ENCODE assay signal across 1 cellular context in the genomic region with DNA sequence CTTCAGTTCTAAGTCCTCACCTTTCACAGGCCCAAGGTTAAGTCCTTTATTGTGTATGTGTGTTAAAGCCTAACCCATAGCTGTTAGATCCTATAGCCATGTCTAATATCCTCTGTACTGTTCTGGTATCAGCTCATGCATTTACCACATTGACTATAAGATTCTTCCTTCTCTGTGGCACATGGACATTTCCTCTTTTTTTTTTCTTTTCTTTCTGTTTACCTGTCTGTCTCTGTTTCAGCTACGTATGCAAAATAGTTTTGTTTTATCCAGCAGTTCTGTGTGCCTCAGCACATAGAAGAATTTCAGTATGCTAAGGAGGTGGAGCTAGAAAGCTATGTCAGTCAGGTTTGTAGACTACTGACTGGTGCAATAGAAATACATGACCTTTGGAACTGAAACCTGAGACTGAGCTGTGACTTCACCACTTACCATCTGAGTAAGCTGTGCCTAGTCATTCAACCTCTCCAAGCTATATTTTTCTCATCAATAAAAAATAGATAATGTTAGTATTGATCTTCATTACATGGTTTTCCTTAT.
TF ChIP-seq lines count a peak whose summit lies in the region.

No MANE protein-coding gene starts in this region.

TF ChIP-seq in HepG2, 621 proteins besides CTCF, POLR2A, EP300 and RAD21 (continued from another document and continues in another):
- TF ChIP-seq HNF4G (IDR thresholded peaks at IDR 0.05; ENCODE audit: borderline replicate concordance, low read depth, low read length) (peak; percentile 80; the same call in 1 of the 2 replicates), HNF4G (CRISPR knock-in tag; IDR thresholded peaks at IDR 0.05; ENCODE audit: borderline replicate concordance, low read depth) (peak; percentile 77; the same call in 1 of the 2 replicates), ZMYM4 (CRISPR knock-in tag; IDR thresholded peaks at IDR 0.05) (peak; percentile 61; the same call in 1 of the 2 replicates), ZNF12 (CRISPR knock-in tag; IDR thresholded peaks at IDR 0.05) (peak; percentile 49; the same call in 1 of the 2 replicates), ZNF138 (CRISPR knock-in tag; IDR thresholded peaks at IDR 0.05; ENCODE audit: low read depth) (no peak), KLF16 (CRISPR knock-in tag; IDR thresholded peaks at IDR 0.05) (0 out of 4 replicates have a peak, but pooled peaks of 1 of the 2 experiments have one; percentile 27), CEBPG (CRISPR knock-in tag; IDR thresholded peaks at IDR 0.05) (peak; percentile 78), ZFP36L1 (CRISPR knock-in tag; IDR thresholded peaks at IDR 0.05) (no peak), KLF6 (CRISPR knock-in tag; IDR thresholded peaks at IDR 0.05) (no peak), NFE2L2 (IDR thresholded peaks at IDR 0.05; ENCODE audit: low read length) (peak; percentile 77), ZNF749 (CRISPR knock-in tag; IDR thresholded peaks at IDR 0.05; ENCODE audit: borderline replicate concordance) (no peak), SPEN (CRISPR knock-in tag; IDR thresholded peaks at IDR 0.05; ENCODE audit: low read depth) (no peak), PTBP1 (IDR thresholded peaks at IDR 0.05; ENCODE audit: low read depth, low read length, poor library complexity, severe bottlenecking) (no peak), CBFB (CRISPR knock-in tag; IDR thresholded peaks at IDR 0.05) (no peak), HMG20A (CRISPR knock-in tag; IDR thresholded peaks at IDR 0.05; ENCODE audit: borderline replicate concordance) (peak; percentile 25; the same call in 1 of the 2 replicates), EHMT2 (IDR thresholded peaks at IDR 0.05; ENCODE audit: borderline replicate concordance, low read depth, low read length) (no peak), POGZ (CRISPR knock-in tag; IDR thresholded peaks at IDR 0.05) (peak; percentile 74), TEAD3 (CRISPR knock-in tag; optimal IDR thresholded peaks at IDR 0.05; ENCODE audit: borderline replicate concordance) (no peak), PPARG (CRISPR knock-in tag; conservative IDR thresholded peaks at IDR 0.05) (0 out of 2 replicates have a peak, but pooled peaks have one; percentile 19), NFIC (IDR thresholded peaks at IDR 0.05; ENCODE audit: low read length) (no peak), THAP11 (CRISPR knock-in tag; IDR thresholded peaks at IDR 0.05) (0 out of 2 replicates have a peak, but pooled peaks have one; percentile 22), ZNF644 (CRISPR knock-in tag; IDR thresholded peaks at IDR 0.05; ENCODE audit: low read depth) (peak; percentile 84), ZNF772 (CRISPR knock-in tag; IDR thresholded peaks at IDR 0.05) (no peak), FOSL2 (CRISPR knock-in tag; IDR thresholded peaks at IDR 0.05) (peak; percentile 56), PLRG1 (conservative IDR thresholded peaks at IDR 0.05) (no peak), CEBPB (IDR thresholded peaks at IDR 0.05; ENCODE audit: borderline replicate concordance, low read depth, low read length) (peak; percentile 80), KAT7 (CRISPR knock-in tag; IDR thresholded peaks at IDR 0.05; ENCODE audit: borderline replicate concordance) (no peak), KMT2A (CRISPR knock-in tag; IDR thresholded peaks at IDR 0.05) (no peak), ZNF331 (CRISPR knock-in tag; IDR thresholded peaks at IDR 0.05) (peak; percentile 40; the same call in 1 of the 2 replicates), MAFK (conservative IDR thresholded peaks at IDR 0.05 in 1 of 2, IDR thresholded peaks at IDR 0.05 in 1 of 2; ENCODE audit: low read length in 2 of 2) (peak; percentile 69 to 78), ZFY (CRISPR knock-in tag; IDR thresholded peaks at IDR 0.05) (no peak), CREB1 (IDR thresholded peaks at IDR 0.05) (0 out of 2 replicates have a peak, but pooled peaks have one; percentile 7), CREB1 (CRISPR knock-in tag; IDR thresholded peaks at IDR 0.05) (no peak), SIX4 (CRISPR knock-in tag; IDR thresholded peaks at IDR 0.05) (peak; percentile 98)
- TF ChIP-seq, protein P1, sequence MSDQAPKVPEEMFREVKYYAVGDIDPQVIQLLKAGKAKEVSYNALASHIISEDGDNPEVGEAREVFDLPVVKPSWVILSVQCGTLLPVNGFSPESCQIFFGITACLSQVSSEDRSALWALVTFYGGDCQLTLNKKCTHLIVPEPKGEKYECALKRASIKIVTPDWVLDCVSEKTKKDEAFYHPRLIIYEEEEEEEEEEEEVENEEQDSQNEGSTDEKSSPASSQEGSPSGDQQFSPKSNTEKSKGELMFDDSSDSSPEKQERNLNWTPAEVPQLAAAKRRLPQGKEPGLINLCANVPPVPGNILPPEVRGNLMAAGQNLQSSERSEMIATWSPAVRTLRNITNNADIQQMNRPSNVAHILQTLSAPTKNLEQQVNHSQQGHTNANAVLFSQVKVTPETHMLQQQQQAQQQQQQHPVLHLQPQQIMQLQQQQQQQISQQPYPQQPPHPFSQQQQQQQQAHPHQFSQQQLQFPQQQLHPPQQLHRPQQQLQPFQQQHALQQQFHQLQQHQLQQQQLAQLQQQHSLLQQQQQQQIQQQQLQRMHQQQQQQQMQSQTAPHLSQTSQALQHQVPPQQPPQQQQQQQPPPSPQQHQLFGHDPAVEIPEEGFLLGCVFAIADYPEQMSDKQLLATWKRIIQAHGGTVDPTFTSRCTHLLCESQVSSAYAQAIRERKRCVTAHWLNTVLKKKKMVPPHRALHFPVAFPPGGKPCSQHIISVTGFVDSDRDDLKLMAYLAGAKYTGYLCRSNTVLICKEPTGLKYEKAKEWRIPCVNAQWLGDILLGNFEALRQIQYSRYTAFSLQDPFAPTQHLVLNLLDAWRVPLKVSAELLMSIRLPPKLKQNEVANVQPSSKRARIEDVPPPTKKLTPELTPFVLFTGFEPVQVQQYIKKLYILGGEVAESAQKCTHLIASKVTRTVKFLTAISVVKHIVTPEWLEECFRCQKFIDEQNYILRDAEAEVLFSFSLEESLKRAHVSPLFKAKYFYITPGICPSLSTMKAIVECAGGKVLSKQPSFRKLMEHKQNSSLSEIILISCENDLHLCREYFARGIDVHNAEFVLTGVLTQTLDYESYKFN (CRISPR knock-in tag; conservative IDR thresholded peaks at IDR 0.05): peak; percentile 61
- TF ChIP-seq, protein P2, sequence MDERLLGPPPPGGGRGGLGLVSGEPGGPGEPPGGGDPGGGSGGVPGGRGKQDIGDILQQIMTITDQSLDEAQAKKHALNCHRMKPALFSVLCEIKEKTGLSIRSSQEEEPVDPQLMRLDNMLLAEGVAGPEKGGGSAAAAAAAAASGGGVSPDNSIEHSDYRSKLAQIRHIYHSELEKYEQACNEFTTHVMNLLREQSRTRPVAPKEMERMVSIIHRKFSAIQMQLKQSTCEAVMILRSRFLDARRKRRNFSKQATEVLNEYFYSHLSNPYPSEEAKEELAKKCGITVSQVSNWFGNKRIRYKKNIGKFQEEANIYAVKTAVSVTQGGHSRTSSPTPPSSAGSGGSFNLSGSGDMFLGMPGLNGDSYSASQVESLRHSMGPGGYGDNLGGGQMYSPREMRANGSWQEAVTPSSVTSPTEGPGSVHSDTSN (CRISPR knock-in tag; IDR thresholded peaks at IDR 0.05): peak; percentile 55; the same call in 1 of the 2 replicates
- TF ChIP-seq, protein P3, sequence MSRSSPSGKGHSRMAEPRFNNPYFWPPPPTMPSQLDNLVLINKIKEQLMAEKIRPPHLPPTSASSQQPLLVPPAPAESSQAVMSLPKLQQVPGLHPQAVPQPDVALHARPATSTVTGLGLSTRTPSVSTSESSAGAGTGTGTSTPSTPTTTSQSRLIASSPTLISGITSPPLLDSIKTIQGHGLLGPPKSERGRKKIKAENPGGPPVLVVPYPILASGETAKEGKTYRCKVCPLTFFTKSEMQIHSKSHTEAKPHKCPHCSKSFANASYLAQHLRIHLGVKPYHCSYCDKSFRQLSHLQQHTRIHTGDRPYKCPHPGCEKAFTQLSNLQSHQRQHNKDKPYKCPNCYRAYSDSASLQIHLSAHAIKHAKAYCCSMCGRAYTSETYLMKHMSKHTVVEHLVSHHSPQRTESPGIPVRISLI (CRISPR knock-in tag; IDR thresholded peaks at IDR 0.05; ENCODE audit: borderline replicate concordance): no peak
- TF ChIP-seq, protein P4, sequence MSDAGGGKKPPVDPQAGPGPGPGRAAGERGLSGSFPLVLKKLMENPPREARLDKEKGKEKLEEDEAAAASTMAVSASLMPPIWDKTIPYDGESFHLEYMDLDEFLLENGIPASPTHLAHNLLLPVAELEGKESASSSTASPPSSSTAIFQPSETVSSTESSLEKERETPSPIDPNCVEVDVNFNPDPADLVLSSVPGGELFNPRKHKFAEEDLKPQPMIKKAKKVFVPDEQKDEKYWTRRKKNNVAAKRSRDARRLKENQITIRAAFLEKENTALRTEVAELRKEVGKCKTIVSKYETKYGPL (CRISPR knock-in tag; IDR thresholded peaks at IDR 0.05): no peak
- TF ChIP-seq, protein P5, sequence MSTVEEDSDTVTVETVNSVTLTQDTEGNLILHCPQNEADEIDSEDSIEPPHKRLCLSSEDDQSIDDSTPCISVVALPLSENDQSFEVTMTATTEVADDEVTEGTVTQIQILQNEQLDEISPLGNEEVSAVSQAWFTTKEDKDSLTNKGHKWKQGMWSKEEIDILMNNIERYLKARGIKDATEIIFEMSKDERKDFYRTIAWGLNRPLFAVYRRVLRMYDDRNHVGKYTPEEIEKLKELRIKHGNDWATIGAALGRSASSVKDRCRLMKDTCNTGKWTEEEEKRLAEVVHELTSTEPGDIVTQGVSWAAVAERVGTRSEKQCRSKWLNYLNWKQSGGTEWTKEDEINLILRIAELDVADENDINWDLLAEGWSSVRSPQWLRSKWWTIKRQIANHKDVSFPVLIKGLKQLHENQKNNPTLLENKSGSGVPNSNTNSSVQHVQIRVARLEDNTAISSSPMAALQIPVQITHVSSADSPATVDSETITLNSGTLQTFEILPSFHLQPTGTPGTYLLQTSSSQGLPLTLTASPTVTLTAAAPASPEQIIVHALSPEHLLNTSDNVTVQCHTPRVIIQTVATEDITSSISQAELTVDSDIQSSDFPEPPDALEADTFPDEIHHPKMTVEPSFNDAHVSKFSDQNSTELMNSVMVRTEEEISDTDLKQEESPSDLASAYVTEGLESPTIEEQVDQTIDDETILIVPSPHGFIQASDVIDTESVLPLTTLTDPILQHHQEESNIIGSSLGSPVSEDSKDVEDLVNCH (CRISPR knock-in tag; IDR thresholded peaks at IDR 0.05): no peak
- TF ChIP-seq, protein P6, sequence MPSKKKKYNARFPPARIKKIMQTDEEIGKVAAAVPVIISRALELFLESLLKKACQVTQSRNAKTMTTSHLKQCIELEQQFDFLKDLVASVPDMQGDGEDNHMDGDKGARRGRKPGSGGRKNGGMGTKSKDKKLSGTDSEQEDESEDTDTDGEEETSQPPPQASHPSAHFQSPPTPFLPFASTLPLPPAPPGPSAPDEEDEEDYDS (CRISPR knock-in tag; IDR thresholded peaks at IDR 0.05): 0 out of 2 replicates have a peak, but pooled peaks have one; percentile 20
- TF ChIP-seq, protein P7, sequence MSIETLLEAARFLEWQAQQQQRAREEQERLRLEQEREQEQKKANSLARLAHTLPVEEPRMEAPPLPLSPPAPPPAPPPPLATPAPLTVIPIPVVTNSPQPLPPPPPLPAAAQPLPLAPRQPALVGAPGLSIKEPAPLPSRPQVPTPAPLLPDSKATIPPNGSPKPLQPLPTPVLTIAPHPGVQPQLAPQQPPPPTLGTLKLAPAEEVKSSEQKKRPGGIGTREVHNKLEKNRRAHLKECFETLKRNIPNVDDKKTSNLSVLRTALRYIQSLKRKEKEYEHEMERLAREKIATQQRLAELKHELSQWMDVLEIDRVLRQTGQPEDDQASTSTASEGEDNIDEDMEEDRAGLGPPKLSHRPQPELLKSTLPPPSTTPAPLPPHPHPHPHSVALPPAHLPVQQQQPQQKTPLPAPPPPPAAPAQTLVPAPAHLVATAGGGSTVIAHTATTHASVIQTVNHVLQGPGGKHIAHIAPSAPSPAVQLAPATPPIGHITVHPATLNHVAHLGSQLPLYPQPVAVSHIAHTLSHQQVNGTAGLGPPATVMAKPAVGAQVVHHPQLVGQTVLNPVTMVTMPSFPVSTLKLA (IDR thresholded peaks at IDR 0.05): no peak
- TF ChIP-seq, protein P8, sequence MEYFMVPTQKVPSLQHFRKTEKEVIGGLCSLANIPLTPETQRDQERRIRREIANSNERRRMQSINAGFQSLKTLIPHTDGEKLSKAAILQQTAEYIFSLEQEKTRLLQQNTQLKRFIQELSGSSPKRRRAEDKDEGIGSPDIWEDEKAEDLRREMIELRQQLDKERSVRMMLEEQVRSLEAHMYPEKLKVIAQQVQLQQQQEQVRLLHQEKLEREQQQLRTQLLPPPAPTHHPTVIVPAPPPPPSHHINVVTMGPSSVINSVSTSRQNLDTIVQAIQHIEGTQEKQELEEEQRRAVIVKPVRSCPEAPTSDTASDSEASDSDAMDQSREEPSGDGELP (IDR thresholded peaks at IDR 0.05; ENCODE audit: borderline replicate concordance, low read depth): 0 out of 2 replicates have a peak, but pooled peaks have one; percentile 40
- TF ChIP-seq, protein P9, sequence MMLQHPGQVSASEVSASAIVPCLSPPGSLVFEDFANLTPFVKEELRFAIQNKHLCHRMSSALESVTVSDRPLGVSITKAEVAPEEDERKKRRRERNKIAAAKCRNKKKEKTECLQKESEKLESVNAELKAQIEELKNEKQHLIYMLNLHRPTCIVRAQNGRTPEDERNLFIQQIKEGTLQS (CRISPR knock-in tag; IDR thresholded peaks at IDR 0.05): no peak
- TF ChIP-seq, protein P10, sequence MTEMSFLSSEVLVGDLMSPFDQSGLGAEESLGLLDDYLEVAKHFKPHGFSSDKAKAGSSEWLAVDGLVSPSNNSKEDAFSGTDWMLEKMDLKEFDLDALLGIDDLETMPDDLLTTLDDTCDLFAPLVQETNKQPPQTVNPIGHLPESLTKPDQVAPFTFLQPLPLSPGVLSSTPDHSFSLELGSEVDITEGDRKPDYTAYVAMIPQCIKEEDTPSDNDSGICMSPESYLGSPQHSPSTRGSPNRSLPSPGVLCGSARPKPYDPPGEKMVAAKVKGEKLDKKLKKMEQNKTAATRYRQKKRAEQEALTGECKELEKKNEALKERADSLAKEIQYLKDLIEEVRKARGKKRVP (CRISPR knock-in tag; IDR thresholded peaks at IDR 0.05): peak in 1 of 2 experiments; percentile 59; a peak in 2 of 4 replicates
- TF ChIP-seq, protein P11, sequence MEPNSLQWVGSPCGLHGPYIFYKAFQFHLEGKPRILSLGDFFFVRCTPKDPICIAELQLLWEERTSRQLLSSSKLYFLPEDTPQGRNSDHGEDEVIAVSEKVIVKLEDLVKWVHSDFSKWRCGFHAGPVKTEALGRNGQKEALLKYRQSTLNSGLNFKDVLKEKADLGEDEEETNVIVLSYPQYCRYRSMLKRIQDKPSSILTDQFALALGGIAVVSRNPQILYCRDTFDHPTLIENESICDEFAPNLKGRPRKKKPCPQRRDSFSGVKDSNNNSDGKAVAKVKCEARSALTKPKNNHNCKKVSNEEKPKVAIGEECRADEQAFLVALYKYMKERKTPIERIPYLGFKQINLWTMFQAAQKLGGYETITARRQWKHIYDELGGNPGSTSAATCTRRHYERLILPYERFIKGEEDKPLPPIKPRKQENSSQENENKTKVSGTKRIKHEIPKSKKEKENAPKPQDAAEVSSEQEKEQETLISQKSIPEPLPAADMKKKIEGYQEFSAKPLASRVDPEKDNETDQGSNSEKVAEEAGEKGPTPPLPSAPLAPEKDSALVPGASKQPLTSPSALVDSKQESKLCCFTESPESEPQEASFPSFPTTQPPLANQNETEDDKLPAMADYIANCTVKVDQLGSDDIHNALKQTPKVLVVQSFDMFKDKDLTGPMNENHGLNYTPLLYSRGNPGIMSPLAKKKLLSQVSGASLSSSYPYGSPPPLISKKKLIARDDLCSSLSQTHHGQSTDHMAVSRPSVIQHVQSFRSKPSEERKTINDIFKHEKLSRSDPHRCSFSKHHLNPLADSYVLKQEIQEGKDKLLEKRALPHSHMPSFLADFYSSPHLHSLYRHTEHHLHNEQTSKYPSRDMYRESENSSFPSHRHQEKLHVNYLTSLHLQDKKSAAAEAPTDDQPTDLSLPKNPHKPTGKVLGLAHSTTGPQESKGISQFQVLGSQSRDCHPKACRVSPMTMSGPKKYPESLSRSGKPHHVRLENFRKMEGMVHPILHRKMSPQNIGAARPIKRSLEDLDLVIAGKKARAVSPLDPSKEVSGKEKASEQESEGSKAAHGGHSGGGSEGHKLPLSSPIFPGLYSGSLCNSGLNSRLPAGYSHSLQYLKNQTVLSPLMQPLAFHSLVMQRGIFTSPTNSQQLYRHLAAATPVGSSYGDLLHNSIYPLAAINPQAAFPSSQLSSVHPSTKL (CRISPR knock-in tag; IDR thresholded peaks at IDR 0.05): peak; percentile 50; the same call in 1 of the 2 replicates
